15 cellular contexts compared by ENCODE assay signal in the genomic region with DNA sequence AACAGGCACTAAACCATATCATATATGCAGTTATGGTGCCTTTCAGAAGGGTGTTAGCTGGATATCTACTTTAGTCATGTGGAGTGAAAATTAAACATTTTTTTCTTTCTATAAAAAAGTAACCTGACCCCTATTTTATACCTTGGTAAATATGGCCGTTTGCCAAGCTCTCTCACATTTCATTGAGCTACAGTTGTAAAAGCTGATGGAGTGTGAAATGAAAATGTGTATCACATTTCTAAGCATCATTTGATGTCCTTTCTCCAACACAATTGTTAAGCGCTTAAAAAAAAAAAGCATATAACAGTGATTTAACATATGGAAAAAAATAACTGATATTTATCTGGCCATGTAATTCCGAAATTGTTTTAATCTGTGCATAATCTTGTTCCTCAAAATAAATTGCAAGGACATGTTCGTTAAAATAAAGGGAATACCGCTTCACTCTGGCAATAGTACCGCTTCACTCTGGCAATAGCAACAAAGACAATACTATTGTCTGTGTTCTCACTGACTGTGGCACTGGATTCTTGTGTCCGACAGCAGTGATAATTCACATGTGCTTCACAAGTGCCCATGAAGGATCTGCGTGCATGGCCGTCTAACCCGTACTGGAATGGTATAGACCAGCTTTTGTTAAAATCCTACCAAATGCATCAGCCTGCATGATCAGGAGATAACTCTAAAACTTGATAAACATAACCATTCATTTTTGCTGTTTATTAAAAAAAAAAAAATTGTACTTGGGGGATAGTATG.
DNase-seq lines count a peak whose midpoint lies in the region; ATAC-seq and TF ChIP-seq lines count a peak whose summit lies in the region.
"Had no signal": no experiment of that assay in that cellular context is flagged by ENCODE, and none has a peak within 500 bp of the region (broad histone marks: within the 10 kb centered on the region; RNA-seq: fewer than 3 reads in every experiment).

No MANE protein-coding gene starts in this region.

- no peak for TF ChIP-seq CTCF in nephron (IDR thresholded peaks at IDR 0.05; ENCODE audit: unreplicated experiment in 3 of 3)

- no peaks in the 10 kb centered on the region for H3K27me3 Mint-ChIP-seq in nephron (ENCODE audit: low read depth)
- H3K27me3 Mint-ChIP-seq: memory B cell had no signal

- H3K27ac Mint-ChIP-seq in nephron = peak overlapping the region; percentile 64 to 86 (median 81)
- H3K27ac Mint-ChIP-seq: memory B cell had no signal

- no peaks in the 10 kb centered on the region for H3K9me3 Mint-ChIP-seq in nephron

- H3K4me1 Mint-ChIP-seq in nephron = peaks cover 53% of the 10 kb centered on the region

- H3K36me3 ChIP-seq in H7 (replicated peaks; ENCODE audit: control insufficient read depth, insufficient read depth, low read length) = no peaks in the 10 kb centered on the region

- H3K27me3 ChIP-seq in H7 (ENCODE audit: control insufficient read depth, insufficient read depth, low read length) = no peaks in the 10 kb centered on the region
- H3K27me3 ChIP-seq: BLaER1 treated with 17β-estradiol and CSF1 and Interleukin-3, amounts not matched to agents 10 nM and 100 nM had no signal

- no peak overlapping the region for H3K4me3 ChIP-seq in H7 (ENCODE audit: insufficient read depth, low read depth, low read length)
- H3K4me3 ChIP-seq: BLaER1 treated with 17β-estradiol and CSF1 and Interleukin-3, amounts not matched to agents 10 nM and 100 nM had no signal

- H3K4me3 Mint-ChIP-seq in nephron = peak overlapping the region in 1 of 3 experiments; percentile 9
- H3K4me3 Mint-ChIP-seq: memory B cell had no signal

- ATAC-seq in HG02623 (IDR thresholded peaks at IDR 0.05; ENCODE audit: unreplicated experiment) (no peak), GM21526 (IDR thresholded peaks at IDR 0.05; ENCODE audit: low FRiP score, unreplicated experiment) (no peak)
- ATAC-seq: activated CD4-positive, CD25-positive, alpha-beta regulatory T cell treated with anti-CD3 and anti-CD28 coated beads, Interleukin-2, amount 50 U/mL, for 24 hours had no signal

- peaks cover 5% of the 10 kb centered on the region for H3K36me3 Mint-ChIP-seq in nephron (ENCODE audit: low read depth)

- DNase-seq in HT-29 (ENCODE audit: low spot score) (peak; percentile 16), NCI-H2029 treated with DMSO at 0.1 percent for 48 hours (lab: John Stamatoyannopoulos, UW) (peak; percentile 99), NCI-H748 treated with DMSO at 0.1 percent for 48 hours (lab: John Stamatoyannopoulos, UW) (peak; percentile 99), NAMALWA (ENCODE audit: low spot score) (no peak), H7 (no peak)
- DNase-seq: activated T-cell treated with anti-CD3 and anti-CD28 coated beads, Interleukin-2, amount 50 U/mL, for 1 hour; IMR-90; occipital lobe; small intestine had no signal

Comparison
In these comparisons a context has a peak if more than half of its experiments do, and no peak if none do; other contexts are left out.
1. DNase-seq: peak in HT-29 (single experiment), NCI-H2029 treated with DMSO at 0.1 percent for 48 hours (single experiment) and NCI-H748 treated with DMSO at 0.1 percent for 48 hours (single experiment); none in NAMALWA (single experiment) and H7 (single experiment).